In genomic region chr13:102033316-102033715, GRCh38 we compare ENCODE assay signal across 16 cellular contexts.
"Had no signal": no experiment of that assay in that cellular context is flagged by ENCODE, and none has a peak within 500 bp of the region (broad histone marks: within the 10 kb centered on the region; RNA-seq: fewer than 3 reads in every experiment).

No MANE protein-coding gene starts in this region.

- H3K9me3 ChIP-seq: adrenal gland, ascending aorta, esophagus muscularis mucosa, transverse colon had no signal

- H3K4me1 ChIP-seq: adrenal gland, ascending aorta, transverse colon had no signal

- H3K27ac ChIP-seq: adrenal gland, ascending aorta, esophagus muscularis mucosa, transverse colon had no signal

- H3K36me3 ChIP-seq: adrenal gland, ascending aorta, esophagus muscularis mucosa, transverse colon had no signal

- DNase-seq: activated CD4-positive, alpha-beta T cell treated with anti-CD3 and anti-CD28 coated beads, Interleukin-2, amount 50 U/mL, for 4 hours; activated CD8-positive, alpha-beta memory T cell treated with anti-CD3 and anti-CD28 coated beads, Interleukin-2, amount 50 U/mL, for 48 hours; activated naive CD4-positive, alpha-beta T cell; activated T-cell treated with anti-CD3 and anti-CD28 coated beads, Interleukin-2, amount 50 U/mL, for 4 hours; adrenal gland; effector memory CD8-positive, alpha-beta T cell; hippocampal formation; left ventricle myocardium superior; mammary epithelial cell; natural killer cell; occipital lobe; small intestine; stimulated activated CD4-positive, alpha-beta T cell treated with anti-CD3 and anti-CD28 coated beads, Interleukin-15, amount 100 ng/mL, for 24 hours; transverse colon had no signal

- H3K27me3 ChIP-seq: adrenal gland, ascending aorta, esophagus muscularis mucosa, transverse colon had no signal

- H3K4me3 ChIP-seq: adrenal gland, ascending aorta, esophagus muscularis mucosa, transverse colon had no signal
